In the genomic region with DNA sequence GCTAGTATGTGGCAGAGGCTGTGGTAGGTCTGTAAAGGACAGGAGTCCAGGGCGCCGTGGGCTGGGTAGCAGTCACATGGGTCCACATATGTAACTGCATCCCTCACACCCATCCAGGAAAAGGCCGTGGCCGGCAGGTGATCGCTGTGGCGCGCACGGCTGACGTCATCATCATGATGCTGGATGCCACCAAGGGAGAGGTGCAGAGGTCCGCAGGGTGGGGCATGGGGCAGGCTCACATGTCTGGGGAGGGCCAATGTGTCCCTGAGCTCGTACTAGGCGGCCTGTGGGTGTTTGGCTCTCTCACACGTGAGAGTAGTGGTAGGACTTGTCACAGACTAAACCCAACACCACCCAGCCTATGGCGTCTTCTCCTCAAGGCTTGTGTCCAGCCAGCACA, we compare ENCODE assay signal across 22 cellular contexts. TPM values are rescaled to one million over a fixed set of nuclear protein-coding genes. Genes with fewer than 3 reads are reported as not detected.
DNase-seq lines count a peak whose midpoint lies in the region; ATAC-seq and TF ChIP-seq lines count a peak whose summit lies in the region.
"Had no signal": no experiment of that assay in that cellular context is flagged by ENCODE, and none has a peak within 500 bp of the region (broad histone marks: within the 10 kb centered on the region; RNA-seq: fewer than 3 reads in every experiment).

No MANE protein-coding gene starts in this region.

- H3K36me3 Mint-ChIP-seq in activated naive CD4-positive, alpha-beta T cell treated with anti-CD3 and anti-CD28 coated beads, Interleukin-2, amount 50 U/mL, for 72 hours: peaks cover 0 to 10% of the 10 kb centered on the region in 2 donors

- H2AFZ ChIP-seq in neuronal stem cell (ENCODE audit: low read length): no peak overlapping the region
- H2AFZ ChIP-seq: GM23248 had no signal

- H3K9me3 ChIP-seq in neuronal stem cell (replicated peaks in 1 of 2; ENCODE audit: control insufficient read depth in 2 of 2, insufficient read depth in 1 of 2, low read depth in 1 of 2, low read length in 2 of 2): no peaks in the 10 kb centered on the region
- H3K9me3 ChIP-seq: BLaER1, Caco-2 had no signal

- H4K8ac ChIP-seq in neuronal stem cell (ENCODE audit: low read depth, low read length): no peak overlapping the region

- no peak overlapping the region for H2BK5ac ChIP-seq in neuronal stem cell (ENCODE audit: low read length)

- no peaks in the 10 kb centered on the region for H3K9me3 Mint-ChIP-seq in activated naive CD4-positive, alpha-beta T cell treated with anti-CD3 and anti-CD28 coated beads, Interleukin-2, amount 50 U/mL, for 72 hours
- H3K9me3 Mint-ChIP-seq: CD4-positive, CD25-positive, alpha-beta regulatory T cell; CD8-positive, alpha-beta T cell; H9 had no signal

- no peaks in the 10 kb centered on the region for H3K4me1 ChIP-seq in neuronal stem cell (ENCODE audit: control insufficient read depth in 2 of 2, insufficient read depth in 1 of 2, low read depth in 1 of 2, low read length in 2 of 2)
- H3K4me1 ChIP-seq: Caco-2 had no signal

- H3K79me1 ChIP-seq in neuronal stem cell (ENCODE audit: low read depth, low read length): peaks cover 1% of the 10 kb centered on the region

- no peak for DNase-seq in activated naive CD4-positive, alpha-beta T cell treated with anti-CD3 and anti-CD28 coated beads, Interleukin-2, amount 50 U/mL, for 72 hours (ENCODE audit: low spot score in 2 of 2)
- DNase-seq in activated naive CD4-positive, alpha-beta T cell treated with Interleukin-2 at 50 U/mL for 16 hours: no peak
- DNase-seq in RWPE1 (ENCODE audit: low spot score) (no peak), neuronal stem cell (ENCODE audit: low spot score) (no peak), DMS 273 (lab: John Stamatoyannopoulos, UW; ENCODE audit: unreplicated experiment) (no peak), ecto neural progenitor cell (ENCODE audit: low spot score) (no peak)
- no peak for DNase-seq in activated CD4-positive, alpha-beta T cell treated with anti-CD3 and anti-CD28 coated beads for 1 hour
- DNase-seq: Caco-2; CD4-positive, CD25-positive, alpha-beta regulatory T cell; CD8-positive, alpha-beta T cell; DMS 273 treated with DMSO at 0.1 percent for 48 hours; DMS79; EL; GDM1; GM23248; H9 had no signal

- H3K27ac ChIP-seq in RWPE1: peak overlapping the region; percentile 2; the same call in 1 of the 2 replicates
- no peak overlapping the region for H3K27ac ChIP-seq in neuronal stem cell (replicated peaks; ENCODE audit: low read length)
- H3K27ac ChIP-seq: 22Rv1, BLaER1, C4-2B, GM23248 had no signal

- TF ChIP-seq CTCF in RWPE1 (conservative IDR thresholded peaks at IDR 0.05; ENCODE audit: low read depth): no peak

- no peak overlapping the region for H3K4me2 ChIP-seq in neuronal stem cell (ENCODE audit: insufficient read depth, low read length, poor library complexity, severe bottlenecking)
- H3K4me2 ChIP-seq: BLaER1 had no signal

- H3K23ac ChIP-seq in neuronal stem cell (ENCODE audit: low read depth, low read length, poor library complexity): peak overlapping the region; percentile 34

- no peak for ATAC-seq in activated naive CD4-positive, alpha-beta T cell treated with anti-CD3 and anti-CD28 coated beads, Interleukin-2, amount 50 U/mL, for 72 hours
- ATAC-seq: CD8-positive, alpha-beta T cell; GM12878; HCT116 had no signal

- H3K27me3 ChIP-seq in neuronal stem cell (ENCODE audit: control insufficient read depth in 3 of 3, insufficient read depth in 3 of 3, low read depth in 1 of 3, low read length in 3 of 3): no peaks in the 10 kb centered on the region
- H3K27me3 ChIP-seq: BLaER1 had no signal

- peak overlapping the region; percentile 32 to 37 for H3K27ac Mint-ChIP-seq in activated naive CD4-positive, alpha-beta T cell treated with anti-CD3 and anti-CD28 coated beads, Interleukin-2, amount 50 U/mL, for 72 hours
- H3K27ac Mint-ChIP-seq: B cell; CD4-positive, CD25-positive, alpha-beta regulatory T cell; CD8-positive, alpha-beta T cell; H9 had no signal

- no peak overlapping the region for H2BK15ac ChIP-seq in neuronal stem cell (ENCODE audit: low read length)

- no peak overlapping the region for H3K9ac ChIP-seq in neuronal stem cell (ENCODE audit: low read depth, low read length, poor library complexity)
- H3K9ac ChIP-seq: BLaER1, GM23248 had no signal

- H2BK120ac ChIP-seq in neuronal stem cell (ENCODE audit: low read depth, low read length): no peak overlapping the region

- H3K4ac ChIP-seq in neuronal stem cell (ENCODE audit: low read length): no peak overlapping the region

- H4K91ac ChIP-seq in neuronal stem cell (ENCODE audit: low read depth, low read length, poor library complexity): no peak overlapping the region

- H2BK12ac ChIP-seq in neuronal stem cell (ENCODE audit: low read length): no peak overlapping the region

- H3K4me3 ChIP-seq in neuronal stem cell (ENCODE audit: low read length in 2 of 2): no peak overlapping the region
- H3K4me3 ChIP-seq: BLaER1, GM12878, GM23248 had no signal

- no peak overlapping the region for H3K18ac ChIP-seq in neuronal stem cell (ENCODE audit: low read length)

- CTCF ChIA-PET in RWPE1 (lab: Yijun Ruan, JAX): no interaction called here

- H3K36me3 ChIP-seq in neuronal stem cell (replicated peaks in 1 of 2; ENCODE audit: control insufficient read depth in 2 of 2, insufficient read depth in 2 of 2, low read length in 2 of 2): peaks cover 50 to 82% of the 10 kb centered on the region in 2 donors

- no peak overlapping the region for H3K14ac ChIP-seq in neuronal stem cell (ENCODE audit: low read length)

- H2AK5ac ChIP-seq in neuronal stem cell (ENCODE audit: low read depth, low read length): no peak overlapping the region

- POLR2A ChIA-PET in RWPE1 (lab: Yijun Ruan, JAX; ENCODE audit: low non-redundant PET): no interaction called here

- no CpG with 5 or more reads among the region's 14 CpGs for WGBS in neuronal stem cell (ENCODE audit: extremely low coverage in 2 of 2, insufficient read length in 2 of 2, insufficient replicate concordance in 1 of 2), 2 donors

RNA-seq across cellular contexts. Expression of a gene that starts 9.0 kb away (rescaled TPM):
- 1 to 10 TPM; 1.0 to 1.2 TPM for total RNA-seq in activated naive CD4-positive, alpha-beta T cell treated with anti-CD3 and anti-CD28 coated beads, Interleukin-2, amount 50 U/mL, for 72 hours
- 1.3 TPM for polyA plus RNA-seq in neuronal stem cell (2013, experiment 1 of 2)
- 1.4 TPM for polyA plus RNA-seq in neuronal stem cell (2013, experiment 2 of 2)
- total RNA-seq: Caco-2 had no signal

RNA-seq across cellular contexts. Expression of a gene that starts 11.8 kb away (rescaled TPM):
- total RNA-seq in activated naive CD4-positive, alpha-beta T cell treated with anti-CD3 and anti-CD28 coated beads, Interleukin-2, amount 50 U/mL, for 72 hours: 10 to 100 TPM; 41.3 to 49.2 TPM
- polyA plus RNA-seq in neuronal stem cell (2013, experiment 1 of 2): 21.8 TPM
- 20.9 TPM for polyA plus RNA-seq in neuronal stem cell (2013, experiment 2 of 2)
